ENCODE assay signal across 8 cellular contexts in the genomic region with DNA sequence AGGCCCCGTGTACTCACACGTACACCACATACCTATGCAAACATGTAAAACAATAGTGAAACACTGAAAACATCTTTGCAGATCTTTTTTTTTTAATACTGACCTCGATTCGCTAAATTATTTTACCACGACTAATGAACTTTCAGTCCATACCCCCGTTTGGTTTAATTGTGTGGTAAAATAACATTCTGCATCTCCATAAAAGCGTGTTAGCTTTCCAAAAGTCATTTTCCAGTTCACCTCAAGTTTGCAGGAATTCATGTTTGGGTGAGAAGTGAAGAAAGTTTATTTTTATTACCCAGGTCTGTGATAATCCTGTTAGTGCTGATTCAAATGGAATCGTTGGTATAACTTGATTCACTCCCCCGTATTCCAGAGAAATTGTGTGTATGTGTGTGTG. TPM values are rescaled to one million over a fixed set of nuclear protein-coding genes. Genes with fewer than 3 reads are reported as not detected.
DNase-seq lines count a peak whose midpoint lies in the region; ATAC-seq and TF ChIP-seq lines count a peak whose summit lies in the region.

No MANE protein-coding gene starts in this region.

- H3K9me3 Mint-ChIP-seq in activated naive CD4-positive, alpha-beta T cell treated with anti-CD3 and anti-CD28 coated beads for 36 hours: no peaks in the 10 kb centered on the region
- no peaks in the 10 kb centered on the region for H3K9me3 Mint-ChIP-seq in type B pancreatic cell

- H3K9me3 ChIP-seq in lower lobe of right lung: no peaks in the 10 kb centered on the region

- no peak for TF ChIP-seq CTCF in brain microvascular endothelial cell (IDR thresholded peaks at IDR 0.05; ENCODE audit: low read depth, low read length, missing control alignments)
- no peak for TF ChIP-seq CTCF in lower lobe of right lung (IDR thresholded peaks at IDR 0.05)
- TF ChIP-seq CTCF in type B pancreatic cell (conservative IDR thresholded peaks at IDR 0.05): no peak

- H3K4me3 ChIP-seq in brain microvascular endothelial cell (ENCODE audit: low read depth, low read length): peak overlapping the region; percentile 93
- H3K4me3 ChIP-seq in lower lobe of right lung: peak overlapping the region; percentile 86

- intact Hi-C loops in activated naive CD4-positive, alpha-beta T cell treated with anti-CD3 and anti-CD28 coated beads for 36 hours (cut with micrococcal nuclease): loop anchor here (1.0 to 10.0 kb wide), 8 partner anchors 36 to 1107 kb away; a partner anchor contains a TSS
- intact Hi-C loops in lower lobe of right lung (cut with DNase I): no loop called here

- H3K27me3 ChIP-seq in brain microvascular endothelial cell (replicated peaks) (no peaks in the 10 kb centered on the region), lower lobe of right lung (ENCODE audit: low read depth) (no peaks in the 10 kb centered on the region)

- peak overlapping the region; percentile 87 for H3K4me3 Mint-ChIP-seq in activated naive CD4-positive, alpha-beta T cell treated with anti-CD3 and anti-CD28 coated beads for 36 hours
- H3K4me3 Mint-ChIP-seq in type B pancreatic cell: peak overlapping the region; percentile 98

- in situ Hi-C loops in brain microvascular endothelial cell (cut with HindIII; ENCODE audit: low pct_ligation_motif_present, low sequenced_read_pairs): no loop called here

- peaks cover 5% of the 10 kb centered on the region for H3K36me3 Mint-ChIP-seq in activated naive CD4-positive, alpha-beta T cell treated with anti-CD3 and anti-CD28 coated beads for 36 hours (ENCODE audit: low read depth)
- peaks cover 15% of the 10 kb centered on the region for H3K36me3 Mint-ChIP-seq in type B pancreatic cell

- H3K36me3 ChIP-seq in brain microvascular endothelial cell (replicated peaks) (no peaks in the 10 kb centered on the region), lower lobe of right lung (peaks cover 9% of the 10 kb centered on the region)

- peaks cover 27% of the 10 kb centered on the region for H3K4me1 ChIP-seq in lower lobe of right lung

- no peaks in the 10 kb centered on the region for H3K27me3 Mint-ChIP-seq in activated naive CD4-positive, alpha-beta T cell treated with anti-CD3 and anti-CD28 coated beads for 36 hours (ENCODE audit: low read depth)
- H3K27me3 Mint-ChIP-seq in type B pancreatic cell: no peaks in the 10 kb centered on the region

- CTCF ChIA-PET in activated naive CD4-positive, alpha-beta T cell treated with anti-CD3 and anti-CD28 coated beads for 36 hours (lab: Charles Lee): no interaction called here

- DNase-seq in activated naive CD4-positive, alpha-beta T cell treated with anti-CD3 and anti-CD28 coated beads for 36 hours: no peak
- no peak for DNase-seq in activated naive CD4-positive, alpha-beta T cell treated with anti-CD3 and anti-CD28 coated beads, Interleukin-2, amount 50 U/mL, for 16 hours
- DNase-seq in brain microvascular endothelial cell: no peak
- no peak for DNase-seq in lower lobe of right lung
- DNase-seq in type B pancreatic cell (ENCODE audit: extremely low spot score, unreplicated experiment): no peak
- DNase-seq in NCI-H1417 (lab: John Stamatoyannopoulos, UW): no peak
- DNase-seq in LoVo (ENCODE audit: low spot score): no peak

- ATAC-seq in lower lobe of right lung: no peak
- ATAC-seq in HG02885 (IDR thresholded peaks at IDR 0.05; ENCODE audit: poor library complexity, unreplicated experiment): no peak

- H3K27ac ChIP-seq in brain microvascular endothelial cell (peak overlapping the region; percentile 84), lower lobe of right lung (peak overlapping the region; percentile 91)

- peak overlapping the region; percentile 93 for H3K27ac Mint-ChIP-seq in activated naive CD4-positive, alpha-beta T cell treated with anti-CD3 and anti-CD28 coated beads for 36 hours
- H3K27ac Mint-ChIP-seq in type B pancreatic cell: peak overlapping the region; percentile 98

- H3K4me1 Mint-ChIP-seq in activated naive CD4-positive, alpha-beta T cell treated with anti-CD3 and anti-CD28 coated beads for 36 hours (ENCODE audit: low read depth): peaks cover 43% of the 10 kb centered on the region
- H3K4me1 Mint-ChIP-seq in type B pancreatic cell (ENCODE audit: unreplicated experiment): peaks cover 19% of the 10 kb centered on the region

RNA-seq across cellular contexts. Expression of a gene that starts 0.7 kb away (rescaled TPM):
- total RNA-seq in activated naive CD4-positive, alpha-beta T cell treated with anti-CD3 and anti-CD28 coated beads for 36 hours: 1 to 10 TPM; 4.5 to 5.1 TPM
- total RNA-seq in lower lobe of right lung (5.6 TPM), type B pancreatic cell (ENCODE audit: low replicate concordance) (8.1 and 9.1 TPM in 2 replicates)

RNA-seq across cellular contexts. Expression of a gene that starts 0.8 kb away (rescaled TPM):
- total RNA-seq in activated naive CD4-positive, alpha-beta T cell treated with anti-CD3 and anti-CD28 coated beads for 36 hours: 10 to 100 TPM; 67.4 to 69.5 TPM
- 68.7 TPM for total RNA-seq in lower lobe of right lung
- total RNA-seq in type B pancreatic cell (ENCODE audit: low replicate concordance): 71.2 and 83.4 TPM in 2 replicates
